Comparison of ENCODE assay signal across 1 cellular context in the genomic region with DNA sequence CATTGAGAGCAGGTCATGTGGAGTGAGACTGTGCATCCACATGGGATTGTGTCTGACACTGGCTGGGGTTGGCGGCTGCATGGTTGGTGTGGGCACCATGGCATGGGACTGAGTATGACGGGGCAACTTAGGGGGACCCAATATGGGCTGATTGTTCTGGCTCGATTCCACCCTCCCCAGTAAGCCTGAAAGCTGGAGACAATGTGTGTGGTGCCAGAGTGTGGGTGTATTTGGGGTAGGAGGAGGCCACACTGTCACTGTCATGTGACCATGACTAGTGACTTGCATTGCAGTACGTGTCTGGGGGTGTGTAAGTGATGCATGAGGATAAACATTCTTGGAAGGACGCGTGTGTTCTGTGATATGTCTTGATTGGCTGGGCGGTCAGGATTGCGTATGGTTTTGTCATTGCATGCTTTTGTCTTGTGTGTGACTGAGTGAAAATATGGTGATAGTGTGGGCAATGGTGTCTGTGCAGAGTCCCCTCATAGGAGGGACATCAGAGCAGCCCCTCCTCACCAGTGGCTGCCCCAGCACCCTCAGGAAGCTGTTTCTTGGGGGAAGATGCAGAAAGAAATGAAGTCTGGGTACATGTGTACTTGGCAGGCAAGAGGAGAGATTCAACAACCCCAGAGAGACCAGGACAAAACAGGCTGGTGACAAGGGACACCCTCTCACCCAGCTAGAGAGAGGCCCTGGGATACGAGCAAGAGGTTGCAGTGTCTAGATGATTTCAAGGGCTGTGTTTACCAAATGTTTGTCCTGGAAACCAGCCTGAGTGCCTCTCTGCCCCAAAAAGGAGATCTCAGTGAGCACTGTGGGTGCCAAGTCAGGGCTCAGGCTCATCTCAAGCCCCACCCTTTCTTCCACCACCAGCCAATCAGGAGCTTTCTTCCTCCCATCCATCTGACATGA.
TF ChIP-seq lines count a peak whose summit lies in the region.

No MANE protein-coding gene starts in this region.

TF ChIP-seq in K562, 482 proteins besides CTCF, POLR2A, EP300 and RAD21 (continued from another document and continues in another):
- TF ChIP-seq, protein P1, sequence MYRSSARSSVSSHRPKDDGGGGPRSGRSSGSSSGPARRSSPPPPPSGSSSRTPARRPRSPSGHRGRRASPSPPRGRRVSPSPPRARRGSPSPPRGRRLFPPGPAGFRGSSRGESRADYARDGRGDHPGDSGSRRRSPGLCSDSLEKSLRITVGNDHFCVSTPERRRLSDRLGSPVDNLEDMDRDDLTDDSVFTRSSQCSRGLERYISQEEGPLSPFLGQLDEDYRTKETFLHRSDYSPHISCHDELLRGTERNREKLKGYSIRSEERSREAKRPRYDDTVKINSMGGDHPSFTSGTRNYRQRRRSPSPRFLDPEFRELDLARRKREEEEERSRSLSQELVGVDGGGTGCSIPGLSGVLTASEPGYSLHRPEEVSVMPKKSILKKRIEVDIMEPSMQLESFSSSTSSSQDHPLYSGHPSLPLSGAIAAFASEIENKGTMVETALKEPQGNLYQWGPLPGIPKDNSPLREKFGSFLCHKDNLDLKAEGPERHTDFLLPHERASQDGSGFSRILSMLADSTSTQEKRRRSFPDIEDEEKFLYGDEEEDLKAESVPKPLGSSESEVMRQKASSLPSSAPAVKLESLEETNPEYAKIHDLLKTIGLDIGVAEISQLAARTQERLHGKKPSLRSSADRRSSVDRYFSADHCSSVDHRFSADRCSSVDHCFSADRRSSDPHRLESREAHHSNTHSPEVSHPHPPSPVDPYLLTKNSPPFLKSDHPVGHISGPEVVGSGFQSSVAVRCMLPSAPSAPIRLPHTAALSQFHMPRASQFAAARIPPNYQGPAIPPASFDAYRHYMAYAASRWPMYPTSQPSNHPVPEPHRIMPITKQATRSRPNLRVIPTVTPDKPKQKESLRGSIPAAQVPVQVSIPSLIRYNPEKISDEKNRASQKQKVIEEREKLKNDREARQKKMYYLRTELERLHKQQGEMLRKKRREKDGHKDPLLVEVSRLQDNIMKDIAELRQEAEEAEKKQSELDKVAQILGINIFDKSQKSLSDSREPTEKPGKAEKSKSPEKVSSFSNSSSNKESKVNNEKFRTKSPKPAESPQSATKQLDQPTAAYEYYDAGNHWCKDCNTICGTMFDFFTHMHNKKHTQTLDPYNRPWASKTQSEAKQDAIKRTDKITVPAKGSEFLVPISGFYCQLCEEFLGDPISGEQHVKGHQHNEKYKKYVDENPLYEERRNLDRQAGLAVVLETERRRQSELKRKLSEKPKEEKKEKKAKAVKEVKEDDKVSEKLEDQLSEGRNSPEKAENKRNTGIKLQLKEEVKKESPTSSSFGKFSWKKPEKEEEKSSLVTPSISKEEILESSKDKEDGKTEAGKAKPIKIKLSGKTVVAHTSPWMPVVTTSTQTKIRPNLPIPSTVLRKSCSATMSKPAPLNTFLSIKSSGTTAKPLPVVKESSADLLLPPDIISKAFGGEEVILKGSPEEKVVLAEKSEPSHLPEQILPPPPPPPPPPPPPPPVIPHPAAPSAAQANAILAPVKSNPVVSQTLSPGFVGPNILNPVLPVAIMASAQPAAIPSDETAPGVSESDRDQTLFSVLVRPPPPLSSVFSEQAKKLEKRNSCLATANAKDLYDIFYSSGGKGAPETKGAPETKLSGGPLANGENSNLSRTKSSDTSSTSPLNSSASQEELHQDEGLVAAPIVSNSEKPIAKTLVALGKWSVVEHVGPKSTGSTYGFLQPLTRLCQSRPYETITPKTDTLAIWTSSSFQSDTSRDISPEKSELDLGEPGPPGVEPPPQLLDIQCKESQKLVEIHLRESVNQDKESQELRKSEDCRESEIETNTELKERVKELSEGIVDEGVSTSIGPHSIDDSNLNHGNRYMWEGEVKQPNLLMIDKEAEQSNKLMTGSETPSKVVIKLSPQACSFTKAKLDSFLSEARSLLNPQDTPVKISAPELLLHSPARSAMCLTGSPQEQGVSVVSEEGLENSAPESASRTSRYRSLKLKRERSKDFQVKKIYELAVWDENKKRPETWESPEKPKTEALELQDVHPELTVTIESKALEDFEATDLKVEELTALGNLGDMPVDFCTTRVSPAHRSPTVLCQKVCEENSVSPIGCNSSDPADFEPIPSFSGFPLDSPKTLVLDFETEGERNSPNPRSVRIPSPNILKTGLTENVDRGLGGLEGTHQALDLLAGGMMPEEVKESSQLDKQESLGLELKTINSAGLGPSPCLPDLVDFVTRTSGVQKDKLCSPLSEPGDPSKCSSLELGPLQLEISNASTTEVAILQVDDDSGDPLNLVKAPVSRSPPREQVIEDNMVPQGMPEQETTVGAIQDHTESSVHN (IDR thresholded peaks at IDR 0.05; ENCODE audit: borderline replicate concordance in 1 of 2, low read depth in 1 of 2) = peak in 1 of 2 experiments; percentile 93; a peak in 2 of 4 replicates
- peak; percentile 50; the same call in 1 of the 2 replicates for TF ChIP-seq NR2C1 (IDR thresholded peaks at IDR 0.05)
- TF ChIP-seq NR2C1 (tag; IDR thresholded peaks at IDR 0.05) = peak; percentile 94
- TF ChIP-seq NELFE (IDR thresholded peaks at IDR 0.05; ENCODE audit: insufficient read depth, insufficient read length) = no peak
- TF ChIP-seq DACH1 (IDR thresholded peaks at IDR 0.05; ENCODE audit: partially characterized antibody) = no peak
- no peak for TF ChIP-seq ZNF217 (CRISPR knock-in tag; IDR thresholded peaks at IDR 0.05)
- TF ChIP-seq, protein P2, sequence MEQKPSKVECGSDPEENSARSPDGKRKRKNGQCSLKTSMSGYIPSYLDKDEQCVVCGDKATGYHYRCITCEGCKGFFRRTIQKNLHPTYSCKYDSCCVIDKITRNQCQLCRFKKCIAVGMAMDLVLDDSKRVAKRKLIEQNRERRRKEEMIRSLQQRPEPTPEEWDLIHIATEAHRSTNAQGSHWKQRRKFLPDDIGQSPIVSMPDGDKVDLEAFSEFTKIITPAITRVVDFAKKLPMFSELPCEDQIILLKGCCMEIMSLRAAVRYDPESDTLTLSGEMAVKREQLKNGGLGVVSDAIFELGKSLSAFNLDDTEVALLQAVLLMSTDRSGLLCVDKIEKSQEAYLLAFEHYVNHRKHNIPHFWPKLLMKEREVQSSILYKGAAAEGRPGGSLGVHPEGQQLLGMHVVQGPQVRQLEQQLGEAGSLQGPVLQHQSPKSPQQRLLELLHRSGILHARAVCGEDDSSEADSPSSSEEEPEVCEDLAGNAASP (IDR thresholded peaks at IDR 0.05) = no peak
- TF ChIP-seq NFIC (IDR thresholded peaks at IDR 0.05) = peak; percentile 76
- TF ChIP-seq ZNF232 (CRISPR knock-in tag; IDR thresholded peaks at IDR 0.05) = no peak
- TF ChIP-seq SMARCE1 (IDR thresholded peaks at IDR 0.05) = peak; percentile 70
- no peak for TF ChIP-seq ARID2 (IDR thresholded peaks at IDR 0.05)
- TF ChIP-seq, protein P3, sequence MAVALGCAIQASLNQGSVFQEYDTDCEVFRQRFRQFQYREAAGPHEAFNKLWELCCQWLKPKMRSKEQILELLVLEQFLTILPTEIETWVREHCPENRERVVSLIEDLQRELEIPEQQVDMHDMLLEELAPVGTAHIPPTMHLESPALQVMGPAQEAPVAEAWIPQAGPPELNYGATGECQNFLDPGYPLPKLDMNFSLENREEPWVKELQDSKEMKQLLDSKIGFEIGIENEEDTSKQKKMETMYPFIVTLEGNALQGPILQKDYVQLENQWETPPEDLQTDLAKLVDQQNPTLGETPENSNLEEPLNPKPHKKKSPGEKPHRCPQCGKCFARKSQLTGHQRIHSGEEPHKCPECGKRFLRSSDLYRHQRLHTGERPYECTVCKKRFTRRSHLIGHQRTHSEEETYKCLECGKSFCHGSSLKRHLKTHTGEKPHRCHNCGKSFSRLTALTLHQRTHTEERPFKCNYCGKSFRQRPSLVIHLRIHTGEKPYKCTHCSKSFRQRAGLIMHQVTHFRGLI (CRISPR knock-in tag; IDR thresholded peaks at IDR 0.05) = peak; percentile 96
- TF ChIP-seq, protein P4, sequence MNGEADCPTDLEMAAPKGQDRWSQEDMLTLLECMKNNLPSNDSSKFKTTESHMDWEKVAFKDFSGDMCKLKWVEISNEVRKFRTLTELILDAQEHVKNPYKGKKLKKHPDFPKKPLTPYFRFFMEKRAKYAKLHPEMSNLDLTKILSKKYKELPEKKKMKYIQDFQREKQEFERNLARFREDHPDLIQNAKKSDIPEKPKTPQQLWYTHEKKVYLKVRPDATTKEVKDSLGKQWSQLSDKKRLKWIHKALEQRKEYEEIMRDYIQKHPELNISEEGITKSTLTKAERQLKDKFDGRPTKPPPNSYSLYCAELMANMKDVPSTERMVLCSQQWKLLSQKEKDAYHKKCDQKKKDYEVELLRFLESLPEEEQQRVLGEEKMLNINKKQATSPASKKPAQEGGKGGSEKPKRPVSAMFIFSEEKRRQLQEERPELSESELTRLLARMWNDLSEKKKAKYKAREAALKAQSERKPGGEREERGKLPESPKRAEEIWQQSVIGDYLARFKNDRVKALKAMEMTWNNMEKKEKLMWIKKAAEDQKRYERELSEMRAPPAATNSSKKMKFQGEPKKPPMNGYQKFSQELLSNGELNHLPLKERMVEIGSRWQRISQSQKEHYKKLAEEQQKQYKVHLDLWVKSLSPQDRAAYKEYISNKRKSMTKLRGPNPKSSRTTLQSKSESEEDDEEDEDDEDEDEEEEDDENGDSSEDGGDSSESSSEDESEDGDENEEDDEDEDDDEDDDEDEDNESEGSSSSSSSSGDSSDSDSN (IDR thresholded peaks at IDR 0.05; ENCODE audit: borderline replicate concordance in 1 of 2, low read depth in 2 of 2, low read length in 2 of 2) = no peak
- peak; percentile 54; the same call in 1 of the 2 replicates for TF ChIP-seq RBFOX2 (IDR thresholded peaks at IDR 0.05; ENCODE audit: low read depth, low read length)
- TF ChIP-seq SOX6 (IDR thresholded peaks at IDR 0.05) = peak; percentile 90
- no peak for TF ChIP-seq U2AF2 (optimal IDR thresholded peaks at IDR 0.05; ENCODE audit: low read depth, low read length)
- no peak for TF ChIP-seq CBX5 (IDR thresholded peaks at IDR 0.05; ENCODE audit: borderline replicate concordance, low read depth)
- TF ChIP-seq, protein P5, sequence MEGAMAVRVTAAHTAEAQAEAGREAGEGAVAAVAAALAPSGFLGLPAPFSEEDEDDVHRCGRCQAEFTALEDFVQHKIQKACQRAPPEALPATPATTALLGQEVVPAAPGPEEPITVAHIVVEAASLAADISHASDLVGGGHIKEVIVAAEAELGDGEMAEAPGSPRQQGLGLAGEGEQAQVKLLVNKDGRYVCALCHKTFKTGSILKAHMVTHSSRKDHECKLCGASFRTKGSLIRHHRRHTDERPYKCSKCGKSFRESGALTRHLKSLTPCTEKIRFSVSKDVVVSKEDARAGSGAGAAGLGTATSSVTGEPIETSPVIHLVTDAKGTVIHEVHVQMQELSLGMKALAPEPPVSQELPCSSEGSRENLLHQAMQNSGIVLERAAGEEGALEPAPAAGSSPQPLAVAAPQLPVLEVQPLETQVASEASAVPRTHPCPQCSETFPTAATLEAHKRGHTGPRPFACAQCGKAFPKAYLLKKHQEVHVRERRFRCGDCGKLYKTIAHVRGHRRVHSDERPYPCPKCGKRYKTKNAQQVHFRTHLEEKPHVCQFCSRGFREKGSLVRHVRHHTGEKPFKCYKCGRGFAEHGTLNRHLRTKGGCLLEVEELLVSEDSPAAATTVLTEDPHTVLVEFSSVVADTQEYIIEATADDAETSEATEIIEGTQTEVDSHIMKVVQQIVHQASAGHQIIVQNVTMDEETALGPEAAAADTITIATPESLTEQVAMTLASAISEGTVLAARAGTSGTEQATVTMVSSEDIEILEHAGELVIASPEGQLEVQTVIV (CRISPR knock-in tag; IDR thresholded peaks at IDR 0.05; ENCODE audit: borderline replicate concordance) = peak; percentile 82; the same call in 1 of the 2 replicates
- TF ChIP-seq, protein P6, sequence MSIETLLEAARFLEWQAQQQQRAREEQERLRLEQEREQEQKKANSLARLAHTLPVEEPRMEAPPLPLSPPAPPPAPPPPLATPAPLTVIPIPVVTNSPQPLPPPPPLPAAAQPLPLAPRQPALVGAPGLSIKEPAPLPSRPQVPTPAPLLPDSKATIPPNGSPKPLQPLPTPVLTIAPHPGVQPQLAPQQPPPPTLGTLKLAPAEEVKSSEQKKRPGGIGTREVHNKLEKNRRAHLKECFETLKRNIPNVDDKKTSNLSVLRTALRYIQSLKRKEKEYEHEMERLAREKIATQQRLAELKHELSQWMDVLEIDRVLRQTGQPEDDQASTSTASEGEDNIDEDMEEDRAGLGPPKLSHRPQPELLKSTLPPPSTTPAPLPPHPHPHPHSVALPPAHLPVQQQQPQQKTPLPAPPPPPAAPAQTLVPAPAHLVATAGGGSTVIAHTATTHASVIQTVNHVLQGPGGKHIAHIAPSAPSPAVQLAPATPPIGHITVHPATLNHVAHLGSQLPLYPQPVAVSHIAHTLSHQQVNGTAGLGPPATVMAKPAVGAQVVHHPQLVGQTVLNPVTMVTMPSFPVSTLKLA (conservative IDR thresholded peaks at IDR 0.05) = peak; percentile 97 to 98
- TF ChIP-seq POLR3A (IDR thresholded peaks at IDR 0.05; ENCODE audit: borderline replicate concordance, extremely low read depth, insufficient read depth, insufficient read length) = no peak
- TF ChIP-seq ZBED1 (IDR thresholded peaks at IDR 0.05) = peak; percentile 68; the same call in 1 of the 2 replicates
- no peak for TF ChIP-seq SIRT6 (IDR thresholded peaks at IDR 0.05; ENCODE audit: low read depth, low read length)
- TF ChIP-seq, protein P7, sequence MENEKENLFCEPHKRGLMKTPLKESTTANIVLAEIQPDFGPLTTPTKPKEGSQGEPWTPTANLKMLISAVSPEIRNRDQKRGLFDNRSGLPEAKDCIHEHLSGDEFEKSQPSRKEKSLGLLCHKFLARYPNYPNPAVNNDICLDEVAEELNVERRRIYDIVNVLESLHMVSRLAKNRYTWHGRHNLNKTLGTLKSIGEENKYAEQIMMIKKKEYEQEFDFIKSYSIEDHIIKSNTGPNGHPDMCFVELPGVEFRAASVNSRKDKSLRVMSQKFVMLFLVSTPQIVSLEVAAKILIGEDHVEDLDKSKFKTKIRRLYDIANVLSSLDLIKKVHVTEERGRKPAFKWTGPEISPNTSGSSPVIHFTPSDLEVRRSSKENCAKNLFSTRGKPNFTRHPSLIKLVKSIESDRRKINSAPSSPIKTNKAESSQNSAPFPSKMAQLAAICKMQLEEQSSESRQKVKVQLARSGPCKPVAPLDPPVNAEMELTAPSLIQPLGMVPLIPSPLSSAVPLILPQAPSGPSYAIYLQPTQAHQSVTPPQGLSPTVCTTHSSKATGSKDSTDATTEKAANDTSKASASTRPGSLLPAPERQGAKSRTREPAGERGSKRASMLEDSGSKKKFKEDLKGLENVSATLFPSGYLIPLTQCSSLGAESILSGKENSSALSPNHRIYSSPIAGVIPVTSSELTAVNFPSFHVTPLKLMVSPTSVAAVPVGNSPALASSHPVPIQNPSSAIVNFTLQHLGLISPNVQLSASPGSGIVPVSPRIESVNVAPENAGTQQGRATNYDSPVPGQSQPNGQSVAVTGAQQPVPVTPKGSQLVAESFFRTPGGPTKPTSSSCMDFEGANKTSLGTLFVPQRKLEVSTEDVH (IDR thresholded peaks at IDR 0.05; ENCODE audit: low read depth, partially characterized antibody) = peak; percentile 46
- TF ChIP-seq, protein P8, sequence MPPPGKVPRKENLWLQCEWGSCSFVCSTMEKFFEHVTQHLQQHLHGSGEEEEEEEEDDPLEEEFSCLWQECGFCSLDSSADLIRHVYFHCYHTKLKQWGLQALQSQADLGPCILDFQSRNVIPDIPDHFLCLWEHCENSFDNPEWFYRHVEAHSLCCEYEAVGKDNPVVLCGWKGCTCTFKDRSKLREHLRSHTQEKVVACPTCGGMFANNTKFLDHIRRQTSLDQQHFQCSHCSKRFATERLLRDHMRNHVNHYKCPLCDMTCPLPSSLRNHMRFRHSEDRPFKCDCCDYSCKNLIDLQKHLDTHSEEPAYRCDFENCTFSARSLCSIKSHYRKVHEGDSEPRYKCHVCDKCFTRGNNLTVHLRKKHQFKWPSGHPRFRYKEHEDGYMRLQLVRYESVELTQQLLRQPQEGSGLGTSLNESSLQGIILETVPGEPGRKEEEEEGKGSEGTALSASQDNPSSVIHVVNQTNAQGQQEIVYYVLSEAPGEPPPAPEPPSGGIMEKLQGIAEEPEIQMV (tag; conservative IDR thresholded peaks at IDR 0.05; ENCODE audit: low read depth) = peak; percentile 95
- TF ChIP-seq HEY1 (CRISPR knock-in tag; IDR thresholded peaks at IDR 0.05; ENCODE audit: borderline replicate concordance) = peak; percentile 97
- no peak for TF ChIP-seq MEF2A (IDR thresholded peaks at IDR 0.05; ENCODE audit: control insufficient read depth, low read depth, low read length)
- TF ChIP-seq PHB (CRISPR knock-in tag; IDR thresholded peaks at IDR 0.05) = peak; percentile 97; the same call in 1 of the 2 replicates
- peak; percentile 93 for TF ChIP-seq PTRF (tag; IDR thresholded peaks at IDR 0.05)
- peak; percentile 96 for TF ChIP-seq DDX20 (tag; IDR thresholded peaks at IDR 0.05; ENCODE audit: low read depth)
